15 cellular contexts compared by ENCODE assay signal in the genomic region with DNA sequence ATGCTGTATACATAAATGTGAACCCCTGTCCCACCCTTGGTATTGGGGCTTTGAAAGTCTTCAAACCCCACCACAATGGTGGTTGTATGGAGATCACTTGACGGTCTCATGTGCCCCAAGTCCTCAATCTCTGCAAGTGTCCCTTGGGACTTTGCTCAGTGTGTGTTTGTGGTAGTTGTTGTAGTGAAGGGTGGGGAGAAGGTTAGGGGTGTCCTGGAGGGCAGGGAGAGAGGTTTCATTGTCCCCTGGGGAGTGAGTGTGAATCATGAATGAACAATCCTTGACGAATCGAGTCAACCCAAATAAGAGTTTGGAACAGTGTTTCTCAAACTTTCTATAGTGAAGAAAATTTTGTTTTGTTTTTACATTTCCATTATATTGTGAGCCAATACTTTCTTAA. TPM values are rescaled to one million over a fixed set of nuclear protein-coding genes. Genes with fewer than 3 reads are reported as not detected.
DNase-seq lines count a peak whose midpoint lies in the region; ATAC-seq, FAIRE-seq and TF ChIP-seq lines count a peak whose summit lies in the region.
"Had no signal": no experiment of that assay in that cellular context is flagged by ENCODE, and none has a peak within 500 bp of the region (broad histone marks: within the 10 kb centered on the region; RNA-seq: fewer than 3 reads in every experiment).

No MANE protein-coding gene starts in this region.

- H3K27me3 Mint-ChIP-seq in endodermal cell (ENCODE audit: insufficient read depth): peaks cover 2% of the 10 kb centered on the region

- H3K4me1 Mint-ChIP-seq in endodermal cell: peaks cover 4% of the 10 kb centered on the region

- H3K27ac ChIP-seq in HCT116 (ENCODE audit: low read depth, low read length): no peak overlapping the region
- no peak overlapping the region for H3K27ac ChIP-seq in endodermal cell (ENCODE audit: low read depth, low read length)
- no peak overlapping the region for H3K27ac ChIP-seq in right atrium auricular region
- H3K27ac ChIP-seq in Peyer's patch: no peak overlapping the region
- H3K27ac ChIP-seq: KMS-11 had no signal

- RAD21 ChIA-PET in HCT116 (lab: Charles Lee; ENCODE audit: low non-redundant PET in 1 of 2, low total read pairs in 2 of 2, uncharacterized antibody in 2 of 2, unreplicated experiment in 2 of 2): no interaction called here

- intact Hi-C loops in HCT116 (cut with micrococcal nuclease): no loop called here

- no peak for ATAC-seq in HCT116

- CTCF ChIA-PET in HCT116 (lab: Charles Lee): no interaction called here

- H3K27me3 ChIP-seq in HCT116 (ENCODE audit: insufficient read depth, low read length) (no peaks in the 10 kb centered on the region), endodermal cell (ENCODE audit: control insufficient read depth, insufficient read depth, low read length, poor library complexity, severe bottlenecking) (no peaks in the 10 kb centered on the region), right atrium auricular region (no peaks in the 10 kb centered on the region), Peyer's patch (no peaks in the 10 kb centered on the region)

- no peak for TF ChIP-seq CTCF in HCT116 (IDR thresholded peaks at IDR 0.05 in 2 of 3, conservative IDR thresholded peaks at IDR 0.05 in 1 of 3; ENCODE audit: borderline replicate concordance in 1 of 3, insufficient read depth in 1 of 3, low read depth in 2 of 3, low read length in 2 of 3)
- TF ChIP-seq CTCF in endodermal cell (conservative IDR thresholded peaks at IDR 0.05): no peak
- no peak for TF ChIP-seq CTCF in right atrium auricular region (IDR thresholded peaks at IDR 0.05)
- no peak for TF ChIP-seq CTCF in Peyer's patch (IDR thresholded peaks at IDR 0.05)

- POLR2A ChIA-PET in HCT116 (lab: Charles Lee): no interaction called here

- no peaks in the 10 kb centered on the region for H3K9me2 ChIP-seq in HCT116 (ENCODE audit: insufficient read depth)

- H4K20me1 ChIP-seq in HCT116 (ENCODE audit: insufficient read depth): no peaks in the 10 kb centered on the region

- H3K36me3 Mint-ChIP-seq in endodermal cell (ENCODE audit: low read depth): no peaks in the 10 kb centered on the region

- H3K4me2 ChIP-seq in HCT116 (ENCODE audit: low read length): peak overlapping the region; percentile 17
- H3K4me2 ChIP-seq: KMS-11 had no signal

- H3K4me3 Mint-ChIP-seq in endodermal cell: no peak overlapping the region

- TF ChIP-seq POLR2A in HCT116 (IDR thresholded peaks at IDR 0.05; ENCODE audit: borderline replicate concordance, extremely low read depth, insufficient read depth, insufficient read length) (no peak), Peyer's patch (IDR thresholded peaks at IDR 0.05) (no peak)

- no peak overlapping the region for H2AFZ ChIP-seq in HCT116 (ENCODE audit: low read depth, low read length, poor library complexity, severe bottlenecking)

- H3K9me3 Mint-ChIP-seq in endodermal cell: peaks cover 4% of the 10 kb centered on the region

- BruUV-seq in HCT116 (replicated peaks; lab: Mats Ljungman, UMichigan): no TSS peak

- FAIRE-seq in frontal cortex (lab: Jason Lieb, UNC): no peak

- 100% methylated on average over 3 of the region's 3 CpGs; no CpG with 5 or more reads in 1 of the 2 experiments for WGBS in endodermal cell (ENCODE audit: insufficient coverage in 1 of 2, insufficient read length in 1 of 2), 2 experiments

- DNase-seq in HCT116 (ENCODE audit: low read depth, low spot score): no peak
- DNase-seq in RPMI7951 (ENCODE audit: low read depth): peak; percentile 68
- no peak for DNase-seq in endodermal cell
- DNase-seq in skeletal muscle cell (ENCODE audit: low read depth): peak; percentile 11
- DNase-seq in LoVo (ENCODE audit: low spot score): no peak
- DNase-seq in right atrium auricular region (ENCODE audit: low spot score): no peak
- no peak for DNase-seq in frontal cortex (ENCODE audit: low spot score in 2 of 2)
- no peak for DNase-seq in Peyer's patch
- DNase-seq: COR-L47, NCI-H1105 treated with DMSO at 0.1 percent for 48 hours, NCI-H1694 treated with DMSO at 0.1 percent for 48 hours, NCI-H2107, NCI-H2227 treated with DMSO at 0.1 percent for 48 hours, SHP77 treated with DMSO at 0.1 percent for 48 hours had no signal

- H3K9ac ChIP-seq in HCT116 (ENCODE audit: low read length) (no peak overlapping the region), endodermal cell (ENCODE audit: extremely low read depth, low read length, poor library complexity, severe bottlenecking) (no peak overlapping the region)
- H3K9ac ChIP-seq: KMS-11 had no signal

- H3K36me3 ChIP-seq in HCT116 (ENCODE audit: control insufficient read depth in 1 of 2, insufficient read depth in 2 of 2, low read length in 2 of 2) (no peaks in the 10 kb centered on the region), endodermal cell (ENCODE audit: control insufficient read depth, insufficient read depth, low read length) (no peaks in the 10 kb centered on the region), right atrium auricular region (no peaks in the 10 kb centered on the region), Peyer's patch (no peaks in the 10 kb centered on the region)

- H3K79me2 ChIP-seq in HCT116 (ENCODE audit: insufficient read depth, low read length): no peaks in the 10 kb centered on the region

- no peak for TF ChIP-seq RAD21 in HCT116 (IDR thresholded peaks at IDR 0.05; ENCODE audit: low read depth)

- no peaks in the 10 kb centered on the region for H3K9me3 ChIP-seq in HCT116 (ENCODE audit: control insufficient read depth in 1 of 2, insufficient read depth in 1 of 2, low read depth in 1 of 2, low read length in 2 of 2)
- H3K9me3 ChIP-seq in endodermal cell (ENCODE audit: control insufficient read depth, low read length): peaks cover 7% of the 10 kb centered on the region
- H3K9me3 ChIP-seq in right atrium auricular region: no peaks in the 10 kb centered on the region
- no peaks in the 10 kb centered on the region for H3K9me3 ChIP-seq in Peyer's patch

- H3K4me1 ChIP-seq in HCT116 (ENCODE audit: control insufficient read depth in 1 of 2, insufficient read depth in 2 of 2, low read length in 2 of 2) (peaks cover 12 to 37% of the 10 kb centered on the region in 2 experiments), endodermal cell (ENCODE audit: control insufficient read depth, insufficient read depth, low read length) (no peaks in the 10 kb centered on the region), right atrium auricular region (peaks cover 0 to 15% of the 10 kb centered on the region in 2 donors), Peyer's patch (no peaks in the 10 kb centered on the region)

- H3K4me3 ChIP-seq in HCT116 (replicated peaks in 1 of 2; ENCODE audit: low read depth in 1 of 2, low read length in 2 of 2) (no peak overlapping the region), endodermal cell (ENCODE audit: low read length) (no peak overlapping the region), skeletal muscle cell (ENCODE audit: low read depth, low read length) (no peak overlapping the region), right atrium auricular region (no peak overlapping the region), Peyer's patch (no peak overlapping the region)

- H3K27ac Mint-ChIP-seq in endodermal cell: peak overlapping the region; percentile 18

TF ChIP-seq in HCT116, 20 proteins besides CTCF, POLR2A, EP300 and RAD21 (continues in another document):
- TF ChIP-seq EGR1 (IDR thresholded peaks at IDR 0.05; ENCODE audit: low read depth) (no peak), SIN3A (IDR thresholded peaks at IDR 0.05; ENCODE audit: low read depth) (no peak), ELF1 (IDR thresholded peaks at IDR 0.05; ENCODE audit: borderline replicate concordance, low read depth) (no peak), SRF (IDR thresholded peaks at IDR 0.05; ENCODE audit: low read depth) (no peak), YY1 (IDR thresholded peaks at IDR 0.05; ENCODE audit: extremely low read depth, insufficient replicate concordance, low read depth, low read length) (no peak), ZFX (IDR thresholded peaks at IDR 0.05) (no peak)
- TF ChIP-seq, protein P1, sequence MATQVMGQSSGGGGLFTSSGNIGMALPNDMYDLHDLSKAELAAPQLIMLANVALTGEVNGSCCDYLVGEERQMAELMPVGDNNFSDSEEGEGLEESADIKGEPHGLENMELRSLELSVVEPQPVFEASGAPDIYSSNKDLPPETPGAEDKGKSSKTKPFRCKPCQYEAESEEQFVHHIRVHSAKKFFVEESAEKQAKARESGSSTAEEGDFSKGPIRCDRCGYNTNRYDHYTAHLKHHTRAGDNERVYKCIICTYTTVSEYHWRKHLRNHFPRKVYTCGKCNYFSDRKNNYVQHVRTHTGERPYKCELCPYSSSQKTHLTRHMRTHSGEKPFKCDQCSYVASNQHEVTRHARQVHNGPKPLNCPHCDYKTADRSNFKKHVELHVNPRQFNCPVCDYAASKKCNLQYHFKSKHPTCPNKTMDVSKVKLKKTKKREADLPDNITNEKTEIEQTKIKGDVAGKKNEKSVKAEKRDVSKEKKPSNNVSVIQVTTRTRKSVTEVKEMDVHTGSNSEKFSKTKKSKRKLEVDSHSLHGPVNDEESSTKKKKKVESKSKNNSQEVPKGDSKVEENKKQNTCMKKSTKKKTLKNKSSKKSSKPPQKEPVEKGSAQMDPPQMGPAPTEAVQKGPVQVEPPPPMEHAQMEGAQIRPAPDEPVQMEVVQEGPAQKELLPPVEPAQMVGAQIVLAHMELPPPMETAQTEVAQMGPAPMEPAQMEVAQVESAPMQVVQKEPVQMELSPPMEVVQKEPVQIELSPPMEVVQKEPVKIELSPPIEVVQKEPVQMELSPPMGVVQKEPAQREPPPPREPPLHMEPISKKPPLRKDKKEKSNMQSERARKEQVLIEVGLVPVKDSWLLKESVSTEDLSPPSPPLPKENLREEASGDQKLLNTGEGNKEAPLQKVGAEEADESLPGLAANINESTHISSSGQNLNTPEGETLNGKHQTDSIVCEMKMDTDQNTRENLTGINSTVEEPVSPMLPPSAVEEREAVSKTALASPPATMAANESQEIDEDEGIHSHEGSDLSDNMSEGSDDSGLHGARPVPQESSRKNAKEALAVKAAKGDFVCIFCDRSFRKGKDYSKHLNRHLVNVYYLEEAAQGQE (IDR thresholded peaks at IDR 0.05; ENCODE audit: low read depth): no peak

RNA-seq across cellular contexts. Expression of gene COL4A3, which starts 28.1 kb away (rescaled TPM):
- total RNA-seq in HCT116 (2021; ENCODE audit: unreplicated experiment) (4.9 TPM), endodermal cell (1 to 10 TPM; 1.7 to 2.4 TPM), right atrium auricular region (1 to 10 TPM; 2.7 to 8.0 TPM), frontal cortex (under 0.01 TPM), Peyer's patch (10 to 100 TPM in 2 of 4 donors, 1 to 10 TPM in 1, under 1 TPM in 1; under 0.01 to 67.7 (median 10.2) TPM)
- 3.7 and 4.3 TPM in 2 replicates for polyA plus RNA-seq in HCT116 (2012)
- total RNA-seq in RPMI7951 (2014; rRNA removed; shearing (Covaris generic)): 0.29 and 1.2 TPM in 2 replicates
- polyA plus RNA-seq in endodermal cell (2013, experiment 1 of 2): 0.71 TPM
- polyA plus RNA-seq in endodermal cell (2013, experiment 2 of 2): 0.33 TPM

RNA-seq across cellular contexts. Expression of gene COL4A4, which starts 28.5 kb away (rescaled TPM):
- total RNA-seq in HCT116 (2021; ENCODE audit: unreplicated experiment) (5.9 TPM), endodermal cell (1 to 10 TPM; 2.2 to 2.9 TPM), right atrium auricular region (10 to 100 TPM in 1 of 2 donors, 1 to 10 TPM in 1; 3.8 to 10.0 TPM), frontal cortex (0.41 TPM), Peyer's patch (10 to 100 TPM in 1 of 4 donors, 1 to 10 TPM in 1, under 1 TPM in 2; 0.53 to 24.8 (median 0.95) TPM)
- 1.9 and 2.0 TPM in 2 replicates for polyA plus RNA-seq in HCT116 (2012)
- total RNA-seq in RPMI7951 (2014; rRNA removed; shearing (Covaris generic)): 0.72 and 1.4 TPM in 2 replicates
- polyA plus RNA-seq in endodermal cell (2013, experiment 1 of 2): 0.18 TPM
- polyA plus RNA-seq in endodermal cell (2013, experiment 2 of 2): 0.29 TPM

Comparison
In these comparisons a context has a peak if more than half of its experiments do, and no peak if none do; other contexts are left out.
1. DNase-seq: peak in RPMI7951 (single experiment) and skeletal muscle cell (single experiment); none in HCT116 (single experiment), endodermal cell (single experiment), LoVo (single experiment), right atrium auricular region (single experiment), frontal cortex (0 of 2) and Peyer's patch (0 of 3).